In genomic region chr6:141451508-141452353, GRCh38 we compare ENCODE assay signal across 11 cellular contexts.
A peak's percentile ranks its signal among the peaks of the same experiment; 100 is the strongest.
DNase-seq lines count a peak whose midpoint lies in the region; ATAC-seq and TF ChIP-seq lines count a peak whose summit lies in the region.
"Had no signal": no experiment of that assay in that cellular context is flagged by ENCODE, and none has a peak within 500 bp of the region (broad histone marks: within the 10 kb centered on the region; RNA-seq: fewer than 3 reads in every experiment).

No MANE protein-coding gene starts in this region.

- H3K36me3 ChIP-seq in SJSA1: no peaks in the 10 kb centered on the region

- TF ChIP-seq CTCF in fibroblast of villous mesenchyme (IDR thresholded peaks at IDR 0.05; ENCODE audit: insufficient read depth, low read depth, low read length): no peak

- H3K9me3 ChIP-seq in SJSA1 (replicated peaks): no peaks in the 10 kb centered on the region
- H3K9me3 ChIP-seq: body of pancreas had no signal

- peak; percentile 26 for DNase-seq in NCI-H748 (lab: John Stamatoyannopoulos, UW; ENCODE audit: unreplicated experiment)
- no peak for DNase-seq in NCI-H748 treated with DMSO at 0.1 percent for 48 hours (lab: John Stamatoyannopoulos, UW)
- DNase-seq in SJSA1 (ENCODE audit: low read depth in 1 of 2, low spot score in 2 of 2): peak; percentile 74 to 90
- DNase-seq in fibroblast of villous mesenchyme (ENCODE audit: low read depth): peak; percentile 45
- no peak for DNase-seq in mucosa of gallbladder (ENCODE audit: low spot score)
- DNase-seq: body of pancreas; NCI-H2081 treated with DMSO at 0.1 percent for 48 hours; stimulated activated CD8-positive, alpha-beta memory T cell treated with anti-CD3 and anti-CD28 coated beads, Interleukin-4, amount 100 ng/mL, for 48 hours had no signal

- H3K4me3 ChIP-seq in SJSA1 (no peak overlapping the region), fibroblast of villous mesenchyme (ENCODE audit: low read depth, low read length) (no peak overlapping the region)
- H3K4me3 ChIP-seq: body of pancreas had no signal

- ATAC-seq in GM21825 (IDR thresholded peaks at IDR 0.05; ENCODE audit: unreplicated experiment) (no peak), GM21529 (IDR thresholded peaks at IDR 0.05; ENCODE audit: unreplicated experiment) (no peak), GM21390 (IDR thresholded peaks at IDR 0.05; ENCODE audit: unreplicated experiment) (no peak)
- ATAC-seq: body of pancreas had no signal

- peaks cover 28% of the 10 kb centered on the region for H3K4me1 ChIP-seq in SJSA1 (replicated peaks)
- H3K4me1 ChIP-seq: body of pancreas had no signal

- no peaks in the 10 kb centered on the region for H3K27me3 ChIP-seq in SJSA1 (replicated peaks)
- H3K27me3 ChIP-seq: body of pancreas had no signal

- H3K27ac ChIP-seq in SJSA1: peak overlapping the region; percentile 98
- H3K27ac ChIP-seq: body of pancreas had no signal

Comparison
In these comparisons a context has a peak if more than half of its experiments do, and no peak if none do; other contexts are left out.
1. DNase-seq: peak in NCI-H748 (single experiment), SJSA1 (2 of 2) and fibroblast of villous mesenchyme (single experiment); none in NCI-H748 treated with DMSO at 0.1 percent for 48 hours (single experiment) and mucosa of gallbladder (single experiment).